1 cellular context compared by ENCODE assay signal in genomic region chr3:127031845-127032244, GRCh38.
TF ChIP-seq lines count a peak whose summit lies in the region.

No MANE protein-coding gene starts in this region.

TF ChIP-seq in IMR-90, 13 proteins besides CTCF, POLR2A, EP300 and RAD21:
- TF ChIP-seq MAFK (IDR thresholded peaks at IDR 0.05; ENCODE audit: low read depth, low read length) (no peak), RFX5 (IDR thresholded peaks at IDR 0.05; ENCODE audit: low read depth, low read length) (no peak), CEBPB (IDR thresholded peaks at IDR 0.05; ENCODE audit: low read depth, low read length) (no peak), NFE2L2 (IDR thresholded peaks at IDR 0.05; ENCODE audit: low read depth, low read length) (no peak), RCOR1 (IDR thresholded peaks at IDR 0.05; ENCODE audit: insufficient replicate concordance, low read length) (no peak), CHD1 (IDR thresholded peaks at IDR 0.05; ENCODE audit: low read depth, low read length) (no peak), MAZ (IDR thresholded peaks at IDR 0.05; ENCODE audit: borderline replicate concordance, low read depth, low read length) (no peak), MXI1 (IDR thresholded peaks at IDR 0.05; ENCODE audit: borderline replicate concordance, low read depth, low read length) (no peak), USF2 (IDR thresholded peaks at IDR 0.05; ENCODE audit: low read depth, low read length) (no peak), SMC3 (IDR thresholded peaks at IDR 0.05; ENCODE audit: low read depth, low read length) (no peak), ELK1 (IDR thresholded peaks at IDR 0.05; ENCODE audit: borderline replicate concordance, low read depth, low read length) (no peak), FOS (IDR thresholded peaks at IDR 0.05; ENCODE audit: low read depth, low read length) (no peak), BHLHE40 (IDR thresholded peaks at IDR 0.05; ENCODE audit: low read depth, low read length) (no peak)
